Comparison of ENCODE assay signal across 20 cellular contexts in the genomic region with DNA sequence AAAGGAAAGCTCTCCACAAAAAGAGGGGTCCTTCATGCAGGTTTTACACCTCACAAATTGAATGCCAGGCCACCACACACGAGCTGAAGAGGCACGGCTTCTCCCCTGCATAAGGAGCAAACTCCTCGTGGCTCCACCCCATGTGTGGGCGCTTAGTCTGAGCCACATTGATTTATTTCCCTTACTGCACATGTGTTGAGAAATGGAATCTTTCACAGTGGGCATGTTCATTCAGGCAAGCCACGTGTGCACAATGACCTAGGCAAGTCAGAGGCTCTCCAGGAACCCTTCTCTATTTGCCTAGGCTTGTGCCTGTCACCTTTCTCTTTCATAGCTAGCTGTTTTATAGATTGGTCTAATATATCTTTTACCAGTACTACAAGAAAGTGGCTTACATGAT.
"Had no signal": no experiment of that assay in that cellular context is flagged by ENCODE, and none has a peak within 500 bp of the region (broad histone marks: within the 10 kb centered on the region; RNA-seq: fewer than 3 reads in every experiment).

No MANE protein-coding gene starts in this region.

- H3K4me3 ChIP-seq: body of pancreas, heart right ventricle, left ventricle myocardium inferior, thyroid gland had no signal

- H3K9me3 ChIP-seq: body of pancreas, heart right ventricle, left ventricle myocardium inferior, thyroid gland had no signal

- ATAC-seq: activated CD4-positive, alpha-beta T cell treated with anti-CD3 and anti-CD28 coated beads for 36 hours; body of pancreas; heart right ventricle; natural killer cell; stimulated activated naive CD8-positive, alpha-beta T cell treated with anti-CD3 and anti-CD28 coated beads, Interleukin-15, Interleukin-2, amounts not matched to agents 100 U/mL and 50 U/mL, for 24 hours had no signal

- H3K9me3 Mint-ChIP-seq: activated B cell treated with CpG ODN at 0.5 μM for 24 hours; activated CD4-positive, alpha-beta memory T cell treated with anti-CD3 and anti-CD28 coated beads for 36 hours; activated naive CD4-positive, alpha-beta T cell treated with anti-CD3 and anti-CD28 coated beads, Interleukin-2, amount 10 ng/mL, durations not matched to agents 7 days and 5 days; dendritic cell treated with granulocyte-macrophage colony-stimulating factor and Interleukin-4, amounts not matched to agents 40 ng/mL and 50 ng/mL, for 4 days; mesothelial cell of epicardium; natural killer cell had no signal

- H3K27me3 Mint-ChIP-seq: activated B cell treated with CpG ODN at 0.5 μM for 24 hours; activated CD4-positive, alpha-beta memory T cell treated with anti-CD3 and anti-CD28 coated beads for 36 hours; activated CD4-positive, alpha-beta T cell treated with anti-CD3 and anti-CD28 coated beads for 36 hours; activated naive CD4-positive, alpha-beta T cell treated with anti-CD3 and anti-CD28 coated beads, Interleukin-2, amount 10 ng/mL, durations not matched to agents 7 days and 5 days; dendritic cell treated with granulocyte-macrophage colony-stimulating factor and Interleukin-4, amounts not matched to agents 40 ng/mL and 50 ng/mL, for 4 days; progenitor cell of endocrine pancreas had no signal

- DNase-seq: activated B cell treated with CpG ODN at 0.5 μM for 24 hours; activated CD4-positive, alpha-beta memory T cell treated with anti-CD3 and anti-CD28 coated beads for 36 hours; activated CD4-positive, alpha-beta T cell treated with anti-CD3 and anti-CD28 coated beads for 36 hours; activated effector memory CD4-positive, alpha-beta T cell treated with anti-CD3 and anti-CD28 coated beads, Interleukin-2, amount 50 U/mL, for 16 hours; activated naive CD4-positive, alpha-beta T cell treated with anti-CD3 and anti-CD28 coated beads, Interleukin-2, amount 10 ng/mL, durations not matched to agents 7 days and 5 days; activated T-cell treated with anti-CD3 and anti-CD28 coated beads, Interleukin-2, amount 50 U/mL, for 48 hours; anterior cingulate cortex; body of pancreas; caudate nucleus; effector CD4-positive, alpha-beta T cell; heart right ventricle; left ventricle myocardium inferior; natural killer cell; stimulated activated CD4-positive, alpha-beta T cell treated with anti-CD3 and anti-CD28 coated beads, Interleukin-4, amount 100 ng/mL, for 24 hours; stimulated activated naive CD8-positive, alpha-beta T cell treated with anti-CD3 and anti-CD28 coated beads, Interleukin-15, Interleukin-2, amounts not matched to agents 100 U/mL and 50 U/mL, for 24 hours; T-helper 9 cell; thyroid gland had no signal

- H3K4me1 Mint-ChIP-seq: activated B cell treated with CpG ODN at 0.5 μM for 24 hours; activated CD4-positive, alpha-beta T cell treated with anti-CD3 and anti-CD28 coated beads for 36 hours; activated naive CD4-positive, alpha-beta T cell treated with anti-CD3 and anti-CD28 coated beads, Interleukin-2, amount 10 ng/mL, durations not matched to agents 7 days and 5 days; mesothelial cell of epicardium; natural killer cell had no signal

- H3K27ac Mint-ChIP-seq: activated B cell treated with CpG ODN at 0.5 μM for 24 hours; activated CD4-positive, alpha-beta memory T cell treated with anti-CD3 and anti-CD28 coated beads for 36 hours; activated CD4-positive, alpha-beta T cell treated with anti-CD3 and anti-CD28 coated beads for 36 hours; activated naive CD4-positive, alpha-beta T cell treated with anti-CD3 and anti-CD28 coated beads, Interleukin-2, amount 10 ng/mL, durations not matched to agents 7 days and 5 days; dendritic cell treated with granulocyte-macrophage colony-stimulating factor and Interleukin-4, amounts not matched to agents 40 ng/mL and 50 ng/mL, for 4 days; mesothelial cell of epicardium; natural killer cell; progenitor cell of endocrine pancreas had no signal

- H3K27ac ChIP-seq: body of pancreas, heart right ventricle, left ventricle myocardium inferior, thyroid gland had no signal

- H3K4me1 ChIP-seq: body of pancreas, heart right ventricle, left ventricle myocardium inferior, thyroid gland had no signal

- H3K27me3 ChIP-seq: body of pancreas, heart right ventricle, thyroid gland had no signal

- H3K4me3 Mint-ChIP-seq: activated B cell treated with CpG ODN at 0.5 μM for 24 hours; activated CD4-positive, alpha-beta memory T cell treated with anti-CD3 and anti-CD28 coated beads for 36 hours; activated CD4-positive, alpha-beta T cell treated with anti-CD3 and anti-CD28 coated beads for 36 hours; activated naive CD4-positive, alpha-beta T cell treated with anti-CD3 and anti-CD28 coated beads, Interleukin-2, amount 10 ng/mL, durations not matched to agents 7 days and 5 days; dendritic cell treated with granulocyte-macrophage colony-stimulating factor and Interleukin-4, amounts not matched to agents 40 ng/mL and 50 ng/mL, for 4 days; mesothelial cell of epicardium; natural killer cell had no signal
